In genomic region chr6:1607236-1607556, GRCh38 we compare ENCODE assay signal across 10 cellular contexts. TPM values are rescaled to one million over a fixed set of nuclear protein-coding genes. Genes with fewer than 3 reads are reported as not detected.
DNase-seq lines count a peak whose midpoint lies in the region; ATAC-seq, FAIRE-seq and TF ChIP-seq lines count a peak whose summit lies in the region.
"Had no signal": no experiment of that assay in that cellular context is flagged by ENCODE, and none has a peak within 500 bp of the region (broad histone marks: within the 10 kb centered on the region; RNA-seq: fewer than 3 reads in every experiment).

No MANE protein-coding gene starts in this region.

- H3K27ac ChIP-seq in cardiac muscle cell (no peak overlapping the region), heart left ventricle (no peak overlapping the region), kidney (ENCODE audit: low read depth in 2 of 2, low read length in 2 of 2) (peak overlapping the region in 1 of 2 donors; percentile 85), aorta (ENCODE audit: low read depth in 1 of 2, low read length in 2 of 2) (peak overlapping the region; percentile 97 to 100)

- H3K4me3 ChIP-seq in cardiac muscle cell (peak overlapping the region; percentile 2), heart left ventricle (no peak overlapping the region), kidney (ENCODE audit: low read length in 2 of 2) (peak overlapping the region; percentile 24 to 54), aorta (ENCODE audit: low read length in 2 of 2) (peak overlapping the region; percentile 92 to 97)

- intact Hi-C loops in heart left ventricle (cut with DNase I): loop anchor here in 4 of 10 donors (5.0 to 10.0 kb wide), 5 partner anchors 80 to 1090 kb away; no protein-coding TSS in a partner anchor
- intact Hi-C loops in kidney (cut with DNase I): no loop called here
- intact Hi-C loops in aorta (cut with DNase I): loop anchor here (5.0 kb wide), 3 partner anchors 430 to 955 kb away; no protein-coding TSS in a partner anchor

- peak overlapping the region; percentile 54 for H3K4me3 Mint-ChIP-seq in activated naive CD8-positive, alpha-beta T cell treated with anti-CD3 and anti-CD28 coated beads for 36 hours

- H3K4me1 Mint-ChIP-seq in activated naive CD8-positive, alpha-beta T cell treated with anti-CD3 and anti-CD28 coated beads for 36 hours: peaks cover 38% of the 10 kb centered on the region

- H3K27me3 ChIP-seq in cardiac muscle cell: peaks cover 91% of the 10 kb centered on the region
- H3K27me3 ChIP-seq in heart left ventricle: peaks cover 32 to 89% (median 62%) of the 10 kb centered on the region in 9 donors
- no peaks in the 10 kb centered on the region for H3K27me3 ChIP-seq in aorta (ENCODE audit: control insufficient read depth in 1 of 2, insufficient read depth in 2 of 2, low read length in 1 of 2)

- ATAC-seq in heart left ventricle (no peak), aorta (ENCODE audit: low FRiP score) (no peak), GM21423 (IDR thresholded peaks at IDR 0.05; ENCODE audit: unreplicated experiment) (no peak)

- no peaks in the 10 kb centered on the region for H3K36me3 ChIP-seq in cardiac muscle cell
- H3K36me3 ChIP-seq in heart left ventricle: no peaks in the 10 kb centered on the region
- H3K36me3 ChIP-seq in kidney (ENCODE audit: control insufficient read depth in 1 of 2, insufficient read depth in 2 of 2, low read length in 2 of 2): no peaks in the 10 kb centered on the region
- peaks cover 0 to 10% of the 10 kb centered on the region in 2 donors for H3K36me3 ChIP-seq in aorta (ENCODE audit: control insufficient read depth in 1 of 2, insufficient read depth in 2 of 2, low read length in 1 of 2)

- 34 to 56% (median 52%) methylated on average over 8 of the region's 8 CpGs for WGBS in heart left ventricle, 4 donors
- 2 to 3% methylated on average over 8 of the region's 8 CpGs for WGBS in aorta, 2 donors

- no peak for TF ChIP-seq POLR2A in heart left ventricle (IDR thresholded peaks at IDR 0.05)

- no peaks in the 10 kb centered on the region for H3K36me3 Mint-ChIP-seq in activated naive CD8-positive, alpha-beta T cell treated with anti-CD3 and anti-CD28 coated beads for 36 hours

- TF ChIP-seq CTCF in cardiac muscle cell (IDR thresholded peaks at IDR 0.05; ENCODE audit: low read depth, low read length) (no peak), heart left ventricle (IDR thresholded peaks at IDR 0.05) (no peak), kidney (IDR thresholded peaks at IDR 0.05; ENCODE audit: borderline replicate concordance, extremely low read depth, insufficient read depth) (no peak)

- peaks cover 11% of the 10 kb centered on the region for H3K4me1 ChIP-seq in cardiac muscle cell (ENCODE audit: low read depth)
- H3K4me1 ChIP-seq in heart left ventricle: peaks cover 0 to 46% (median 13%) of the 10 kb centered on the region in 12 donors
- peaks cover 0 to 23% of the 10 kb centered on the region in 2 donors for H3K4me1 ChIP-seq in kidney (ENCODE audit: control insufficient read depth in 1 of 2, insufficient read depth in 1 of 2, low read depth in 1 of 2, low read length in 2 of 2)
- no peaks in the 10 kb centered on the region for H3K4me1 ChIP-seq in aorta (ENCODE audit: control insufficient read depth in 1 of 2, insufficient read depth in 2 of 2, low read length in 2 of 2)

- peak overlapping the region; percentile 4 to 24 for H3K9ac ChIP-seq in kidney (ENCODE audit: low read length in 2 of 2)

- DNase-seq in cardiac muscle cell (ENCODE audit: low read depth in 1 of 2, low spot score in 1 of 2) (no peak), heart left ventricle (no peak), kidney (no peak), aorta (no peak), NCI-H2196 (lab: John Stamatoyannopoulos, UW; ENCODE audit: unreplicated experiment) (no peak), Ammon's horn (ENCODE audit: low spot score) (no peak)
- no peak for DNase-seq in activated naive CD8-positive, alpha-beta T cell treated with anti-CD3 and anti-CD28 coated beads for 36 hours
- DNase-seq: activated gamma-delta T cell treated with Interleukin-2 at 50 U/mL for 16 hours had no signal

- H3K27ac Mint-ChIP-seq in activated naive CD8-positive, alpha-beta T cell treated with anti-CD3 and anti-CD28 coated beads for 36 hours: no peak overlapping the region

- FAIRE-seq in kidney (lab: Jason Lieb, UNC): no peak
- FAIRE-seq: endothelial cell of umbilical vein had no signal

- H3K27me3 Mint-ChIP-seq in activated naive CD8-positive, alpha-beta T cell treated with anti-CD3 and anti-CD28 coated beads for 36 hours: peaks cover 72% of the 10 kb centered on the region

- H3K9me3 ChIP-seq in cardiac muscle cell (ENCODE audit: low read depth) (no peaks in the 10 kb centered on the region), heart left ventricle (no peaks in the 10 kb centered on the region), kidney (ENCODE audit: control insufficient read depth in 1 of 2, low read length in 2 of 2) (no peaks in the 10 kb centered on the region), aorta (ENCODE audit: control insufficient read depth, low read length) (no peaks in the 10 kb centered on the region)

- H3K9me3 Mint-ChIP-seq in activated naive CD8-positive, alpha-beta T cell treated with anti-CD3 and anti-CD28 coated beads for 36 hours: no peaks in the 10 kb centered on the region

RNA-seq across cellular contexts. Expression of gene FOXC1, which starts 2.5 kb away (rescaled TPM):
- total RNA-seq in cardiac muscle cell (3.4 and 6.2 TPM in 2 replicates), heart left ventricle (1 to 10 TPM; 1.8 to 6.3 (median 3.5) TPM), kidney (58.5 TPM), aorta (100 to 1,000 TPM in 1 of 2 donors, 10 to 100 TPM in 1; 88.8 to 134 TPM)
- polyA plus RNA-seq in cardiac muscle cell (1.8 and 2.5 TPM in 2 replicates), heart left ventricle (1 to 10 TPM; 2.1 to 2.9 TPM), kidney (ENCODE audit: insufficient read depth, low read depth, low replicate concordance) (18.0 TPM), aorta (10 to 100 TPM; 18.5 to 52.5 TPM)
- total RNA-seq in activated naive CD8-positive, alpha-beta T cell treated with anti-CD3 and anti-CD28 coated beads for 36 hours: not detected

Comparison
In these comparisons a context has a peak if more than half of its experiments do, and no peak if none do; other contexts are left out.
1. H3K4me3 ChIP-seq: peak in cardiac muscle cell (single experiment), kidney (2 of 2) and aorta (2 of 2); none in heart left ventricle (0 of 12).
2. H3K27ac ChIP-seq: peak in aorta (2 of 2); none in cardiac muscle cell (single experiment) and heart left ventricle (0 of 12).